Comparison of ENCODE assay signal across 1 cellular context in genomic region chr11:20479399-20479974, GRCh38.
TF ChIP-seq lines count a peak whose summit lies in the region.

No MANE protein-coding gene starts in this region.

TF ChIP-seq in K562, 482 proteins besides CTCF, POLR2A, EP300 and RAD21 (continued from another document and continues in another):
- no peak for TF ChIP-seq ZBTB33 (CRISPR knock-in tag; IDR thresholded peaks at IDR 0.05)
- no peak for TF ChIP-seq SIN3A (IDR thresholded peaks at IDR 0.05; ENCODE audit: borderline replicate concordance in 2 of 2, control insufficient read depth in 1 of 2, low read depth in 2 of 2, low read length in 2 of 2)
- TF ChIP-seq CREB1 (IDR thresholded peaks at IDR 0.05): no peak
- TF ChIP-seq CREB1 (CRISPR knock-in tag; IDR thresholded peaks at IDR 0.05): no peak
- no peak for TF ChIP-seq VEZF1 (CRISPR knock-in tag; IDR thresholded peaks at IDR 0.05)
- TF ChIP-seq ZFP36 (IDR thresholded peaks at IDR 0.05; ENCODE audit: low read depth, low read length, partially characterized antibody): no peak
- TF ChIP-seq RFX1 (IDR thresholded peaks at IDR 0.05): peak; percentile 40; the same call in 1 of the 2 replicates
- TF ChIP-seq CCNT2 (IDR thresholded peaks at IDR 0.05; ENCODE audit: borderline replicate concordance, extremely low read depth, insufficient read length, low read depth, low read length): peak; percentile 47
- no peak for TF ChIP-seq CXXC5 (CRISPR knock-in tag; IDR thresholded peaks at IDR 0.05)
- no peak for TF ChIP-seq BCOR (IDR thresholded peaks at IDR 0.05)
- peak; percentile 38; the same call in 1 of the 2 replicates for TF ChIP-seq NCOR1 (IDR thresholded peaks at IDR 0.05)
- TF ChIP-seq ARHGAP35 (IDR thresholded peaks at IDR 0.05; ENCODE audit: partially characterized antibody): no peak
- no peak for TF ChIP-seq BRF1 (IDR thresholded peaks at IDR 0.05; ENCODE audit: borderline replicate concordance, extremely low read depth, insufficient read length)
- TF ChIP-seq ZC3H4 (CRISPR knock-in tag; IDR thresholded peaks at IDR 0.05; ENCODE audit: borderline replicate concordance): no peak
- TF ChIP-seq ZNF696 (CRISPR knock-in tag; conservative IDR thresholded peaks at IDR 0.05): no peak
- TF ChIP-seq ZNF740 (CRISPR knock-in tag; IDR thresholded peaks at IDR 0.05): no peak
- 0 out of 4 replicates have a peak, but pooled peaks of 1 of the 2 experiments have one; percentile 18 for TF ChIP-seq ZNF740 (tag; IDR thresholded peaks at IDR 0.05)
- no peak for TF ChIP-seq ZNF232 (CRISPR knock-in tag; IDR thresholded peaks at IDR 0.05)
- TF ChIP-seq SREBF1 (IDR thresholded peaks at IDR 0.05; ENCODE audit: borderline replicate concordance, low read depth, low read length): no peak
- TF ChIP-seq MED1 (CRISPR knock-in tag; IDR thresholded peaks at IDR 0.05; ENCODE audit: borderline replicate concordance): no peak
- TF ChIP-seq NFE2 (IDR thresholded peaks at IDR 0.05; ENCODE audit: low read depth): peak; percentile 82
- TF ChIP-seq TFAP4 (CRISPR knock-in tag; IDR thresholded peaks at IDR 0.05; ENCODE audit: borderline replicate concordance): no peak
- no peak for TF ChIP-seq STAT5A (IDR thresholded peaks at IDR 0.05; ENCODE audit: borderline replicate concordance, low read length)
- 0 out of 2 replicates have a peak, but pooled peaks have one; percentile 32 for TF ChIP-seq BACH1 (tag; IDR thresholded peaks at IDR 0.05)
- no peak for TF ChIP-seq SNAPC5 (CRISPR knock-in tag; IDR thresholded peaks at IDR 0.05)
- peak; percentile 49; the same call in 1 of the 2 replicates for TF ChIP-seq MAFF (IDR thresholded peaks at IDR 0.05; ENCODE audit: low read length)
- peak; percentile 58 for TF ChIP-seq MGA (IDR thresholded peaks at IDR 0.05)
- TF ChIP-seq PURB (CRISPR knock-in tag; IDR thresholded peaks at IDR 0.05; ENCODE audit: low read depth): no peak
- no peak for TF ChIP-seq MAZ (CRISPR knock-in tag; conservative IDR thresholded peaks at IDR 0.05 in 1 of 2, IDR thresholded peaks at IDR 0.05 in 1 of 2)
- no peak for TF ChIP-seq ZBTB17 (CRISPR knock-in tag; IDR thresholded peaks at IDR 0.05)
- peak; percentile 51; the same call in 1 of the 2 replicates for TF ChIP-seq ZNF316 (IDR thresholded peaks at IDR 0.05)
- TF ChIP-seq TAF15 (IDR thresholded peaks at IDR 0.05; ENCODE audit: low read depth, low read length): no peak
- TF ChIP-seq ZHX1 (conservative IDR thresholded peaks at IDR 0.05; ENCODE audit: low read length): no peak
